ENCODE assay signal across 8 cellular contexts in the genomic region with DNA sequence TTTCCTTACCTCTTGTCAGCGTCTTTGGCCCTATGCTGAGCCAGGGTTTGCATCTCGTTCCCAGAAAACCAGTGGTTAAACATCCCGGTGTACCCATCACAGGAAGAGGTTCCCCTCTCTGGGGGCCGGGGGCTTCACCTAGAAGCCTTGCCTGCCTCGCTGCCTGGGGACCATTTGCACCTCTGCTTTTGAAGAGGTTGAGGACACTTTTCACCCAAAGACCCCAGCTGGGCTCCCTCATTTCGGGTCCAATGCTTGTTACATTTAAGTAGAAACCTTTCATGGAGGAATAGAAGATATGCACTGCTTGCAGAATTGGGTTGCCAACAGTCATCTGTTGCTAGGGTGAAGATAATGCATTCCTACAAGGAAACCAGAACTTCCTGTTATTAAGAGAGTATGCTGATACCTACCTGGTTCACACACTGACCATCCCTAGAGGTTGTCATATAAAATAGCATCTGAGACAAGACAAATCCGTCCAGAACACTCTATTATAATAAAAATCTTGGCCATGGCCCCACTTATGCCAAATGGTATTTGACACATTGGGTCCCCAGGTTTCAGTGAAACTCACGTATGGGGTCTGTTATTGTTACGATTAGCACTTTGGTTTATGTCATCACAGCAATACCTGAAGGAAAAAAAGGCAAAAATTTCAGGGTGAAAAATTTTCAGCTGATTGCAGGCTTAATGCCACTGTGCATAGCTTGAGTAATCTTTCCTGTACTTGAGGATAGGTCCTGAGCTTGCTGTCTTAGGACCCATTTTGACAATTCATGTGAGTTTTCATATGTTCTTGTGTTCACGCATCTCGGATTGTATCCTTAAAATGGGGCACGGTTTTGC. TPM values are rescaled to one million over a fixed set of nuclear protein-coding genes. Genes with fewer than 3 reads are reported as not detected.
DNase-seq lines count a peak whose midpoint lies in the region; ATAC-seq, FAIRE-seq and TF ChIP-seq lines count a peak whose summit lies in the region.

No MANE protein-coding gene starts in this region.

- H3K9ac ChIP-seq in PC-3 (ENCODE audit: low read length) (peak overlapping the region; percentile 62), endocrine pancreas (ENCODE audit: control insufficient read depth, insufficient read depth, low read length) (peak overlapping the region; percentile 16)

- ATAC-seq in PC-3 = peak; percentile 50
- no peak for ATAC-seq in GM19463 (IDR thresholded peaks at IDR 0.05; ENCODE audit: unreplicated experiment)
- ATAC-seq in HG03354 (IDR thresholded peaks at IDR 0.05; ENCODE audit: poor library complexity, severe bottlenecking, unreplicated experiment) = no peak

- H3K27ac ChIP-seq in PC-3 (ENCODE audit: low read length) = no peak overlapping the region
- H3K27ac ChIP-seq in osteoblast (ENCODE audit: low read depth, low read length) = no peak overlapping the region
- H3K27ac ChIP-seq in ovary = no peak overlapping the region

- H3K27me3 ChIP-seq in PC-3 (ENCODE audit: low read length) (no peaks in the 10 kb centered on the region), endocrine pancreas (ENCODE audit: control insufficient read depth, insufficient read depth, low read length) (no peaks in the 10 kb centered on the region), osteoblast (ENCODE audit: insufficient read depth, low read length) (peaks cover 2% of the 10 kb centered on the region), ovary (no peaks in the 10 kb centered on the region)

- TF ChIP-seq EP300 in ovary (IDR thresholded peaks at IDR 0.05) = no peak

- no peak for TF ChIP-seq POLR2A in ovary (IDR thresholded peaks at IDR 0.05)

- TF ChIP-seq CTCF in PC-3 (conservative IDR thresholded peaks at IDR 0.05; ENCODE audit: low read depth, low read length) (peak; percentile 42; the same call in 1 of the 2 replicates), osteoblast (IDR thresholded peaks at IDR 0.05; ENCODE audit: extremely low read depth, low read depth, low read length) (no peak), ovary (IDR thresholded peaks at IDR 0.05) (no peak)

- CTCF ChIA-PET in PC-3 (lab: Charles Lee) = interaction anchor here (0.5 kb wide), 1 partner anchor 476 kb away, joined by 3 read pairs; no protein-coding TSS in a partner anchor

- H3K4me2 ChIP-seq in PC-3 (ENCODE audit: low read length) = peak overlapping the region; percentile 82
- H3K4me2 ChIP-seq in osteoblast (ENCODE audit: insufficient read depth, low read length) = peak overlapping the region; percentile 88

- POLR2A ChIA-PET in PC-3 (lab: Charles Lee; ENCODE audit: unreplicated experiment) = no interaction called here

- H3F3A ChIP-seq in PC-3 (ENCODE audit: low read length, unreplicated experiment) = peaks cover 8% of the 10 kb centered on the region

- H3K9me3 ChIP-seq in PC-3 (ENCODE audit: low read length) (no peaks in the 10 kb centered on the region), endocrine pancreas (ENCODE audit: control insufficient read depth, low read length) (no peaks in the 10 kb centered on the region), osteoblast (ENCODE audit: low read depth, low read length) (no peaks in the 10 kb centered on the region), ovary (no peaks in the 10 kb centered on the region)

- H4K20me1 ChIP-seq in PC-3 (ENCODE audit: low read length) (no peaks in the 10 kb centered on the region), osteoblast (ENCODE audit: insufficient read depth, low read length) (no peaks in the 10 kb centered on the region)

- no peaks in the 10 kb centered on the region for H3K9me2 ChIP-seq in PC-3 (replicated peaks; ENCODE audit: low read length)

- WGBS in ovary, 3 donors = 71 to 77% (median 71%) methylated on average over 12 of the region's 12 CpGs

- H3K4me3 ChIP-seq in PC-3 (ENCODE audit: low read length) = peak overlapping the region; percentile 75
- peak overlapping the region; percentile 58 for H3K4me3 ChIP-seq in endocrine pancreas (ENCODE audit: control insufficient read depth, insufficient read depth, low read length)
- H3K4me3 ChIP-seq in osteoblast (ENCODE audit: insufficient read depth, low read length) = peak overlapping the region; percentile 77
- H3K4me3 ChIP-seq in ovary = no peak overlapping the region

- no peak for FAIRE-seq in GM19239 (lab: Jason Lieb, UNC)

- intact Hi-C loops in PC-3 (cut with micrococcal nuclease) = loop anchor here (1.0 to 2.0 kb wide), 3 partner anchors 40 to 111 kb away; no protein-coding TSS in a partner anchor
- intact Hi-C loops in ovary (cut with DNase I) = no loop called here

- BruUV-seq in PC-3 (replicated peaks; lab: Mats Ljungman, UMichigan) = TSS peak; percentile 36

- peaks cover 42% of the 10 kb centered on the region for H3K79me2 ChIP-seq in PC-3 (ENCODE audit: low read length)
- H3K79me2 ChIP-seq in osteoblast (ENCODE audit: insufficient read depth, low read length) = no peaks in the 10 kb centered on the region

- H3K4me1 ChIP-seq in PC-3 (ENCODE audit: insufficient read depth, low read length) = peaks cover 52% of the 10 kb centered on the region
- no peaks in the 10 kb centered on the region for H3K4me1 ChIP-seq in endocrine pancreas (ENCODE audit: control insufficient read depth, insufficient read depth, low read length)
- peaks cover 13% of the 10 kb centered on the region for H3K4me1 ChIP-seq in osteoblast (ENCODE audit: insufficient read depth, low read length)
- peaks cover 1% of the 10 kb centered on the region for H3K4me1 ChIP-seq in ovary (ENCODE audit: insufficient read depth)

- DNase-seq in EH (ENCODE audit: low read depth) (peak; percentile 33), PC-3 (peak; percentile 95), osteoblast (ENCODE audit: insufficient read length, low spot score, missing footprints) (peak; percentile 72), GM19239 (ENCODE audit: insufficient read length, low spot score) (no peak), ovary (no peak)

- H2AFZ ChIP-seq in PC-3 (ENCODE audit: low read length) (peak overlapping the region; percentile 91), osteoblast (ENCODE audit: low read length) (peak overlapping the region; percentile 90)

- H3K36me3 ChIP-seq in PC-3 (ENCODE audit: low read depth, low read length) (no peaks in the 10 kb centered on the region), endocrine pancreas (ENCODE audit: control insufficient read depth, insufficient read depth, low read length) (no peaks in the 10 kb centered on the region), osteoblast (ENCODE audit: insufficient read depth, low read length) (no peaks in the 10 kb centered on the region), ovary (no peaks in the 10 kb centered on the region)

RNA-seq across cellular contexts. Expression of a gene that starts 0.9 kb away (rescaled TPM):
- 19.0 and 20.2 TPM in 2 replicates for total RNA-seq in PC-3 (2014; rRNA removed)
- 9.1 and 9.8 TPM in 2 replicates for total RNA-seq in osteoblast
- total RNA-seq in ovary = 1 to 10 TPM in 2 of 7 donors, under 1 TPM in 5; 0.20 to 1.6 (median 0.45) TPM
- under 1 TPM; 0.16 to 0.80 TPM for polyA plus RNA-seq in ovary

Comparison
In these comparisons a context has a peak if more than half of its experiments do, and no peak if none do; other contexts are left out.
1. DNase-seq: peak in EH (single experiment), PC-3 (single experiment) and osteoblast (single experiment); none in GM19239 (single experiment) and ovary (0 of 5).